10 cellular contexts compared by ENCODE assay signal in genomic region chr19:48745208-48745995, GRCh38. TPM values are rescaled to one million over a fixed set of nuclear protein-coding genes. Genes with fewer than 3 reads are reported as not detected.
DNase-seq lines count a peak whose midpoint lies in the region; FAIRE-seq and TF ChIP-seq lines count a peak whose summit lies in the region.
"Had no signal": no experiment of that assay in that cellular context is flagged by ENCODE, and none has a peak within 500 bp of the region (broad histone marks: within the 10 kb centered on the region; RNA-seq: fewer than 3 reads in every experiment).

No MANE protein-coding gene starts in this region.

- WGBS in mesenchymal stem cell: 73% methylated on average over 32 of the region's 33 CpGs
- 33 to 45% (median 37%) methylated on average over 33 of the region's 33 CpGs for WGBS in spleen, 5 donors

- H4K91ac ChIP-seq in mesenchymal stem cell (ENCODE audit: low read length): no peak overlapping the region

- H3K4me1 ChIP-seq in mesenchymal stem cell (ENCODE audit: control insufficient read depth, insufficient read depth, low read depth, low read length) (peaks cover 9% of the 10 kb centered on the region), spleen (peaks cover 0 to 77% (median 33%) of the 10 kb centered on the region in 6 donors)

- no peak overlapping the region for H3K23ac ChIP-seq in mesenchymal stem cell (ENCODE audit: low read length in 2 of 2)

- no peak overlapping the region for H3K4ac ChIP-seq in mesenchymal stem cell (ENCODE audit: low read depth in 1 of 2, low read length in 2 of 2)

- DNase-seq in NCI-H1105 treated with DMSO at 0.1 percent for 48 hours (lab: John Stamatoyannopoulos, UW) (peak; percentile 57), NCI-H1105 (lab: John Stamatoyannopoulos, UW) (no peak), NCI-H1694 (lab: John Stamatoyannopoulos, UW) (peak; percentile 84), T-helper 9 cell (peak; percentile 38), cerebellum (ENCODE audit: low spot score) (peak; percentile 89), mesenchymal stem cell (peak; percentile 67), urothelium cell line (ENCODE audit: low spot score) (peak; percentile 66), spleen (no peak)

- no peak for TF ChIP-seq POLR2A in spleen (IDR thresholded peaks at IDR 0.05)

- no peak overlapping the region for H3K14ac ChIP-seq in mesenchymal stem cell (ENCODE audit: low read length in 2 of 2)

- H3K27ac ChIP-seq in mesenchymal stem cell (ENCODE audit: low read length, poor library complexity, severe bottlenecking) (no peak overlapping the region), spleen (peak overlapping the region in 2 of 8 donors; percentile 35 to 46)

- no peak overlapping the region for H3K4me2 ChIP-seq in mesenchymal stem cell (ENCODE audit: low read length, poor library complexity, severe bottlenecking)

- H3K4me3 ChIP-seq in mesenchymal stem cell (ENCODE audit: insufficient read depth in 1 of 2, low read depth in 1 of 2, low read length in 2 of 2) (no peak overlapping the region), spleen (peak overlapping the region in 1 of 8 donors; percentile 13)

- FAIRE-seq in urothelium cell line (lab: Jason Lieb, UNC): no peak
- FAIRE-seq: A204.1 had no signal

- H4K8ac ChIP-seq in mesenchymal stem cell (ENCODE audit: low read length): no peak overlapping the region

- no peak overlapping the region for H3K9ac ChIP-seq in mesenchymal stem cell (ENCODE audit: low read length)

- intact Hi-C loops in spleen (cut with DNase I; ENCODE audit: low total_unique reads): no loop called here

- no peak overlapping the region for H3K18ac ChIP-seq in mesenchymal stem cell (ENCODE audit: low read depth in 1 of 2, low read length in 2 of 2)

- no peak overlapping the region for H2BK120ac ChIP-seq in mesenchymal stem cell (ENCODE audit: low read depth, low read length)

- H2BK12ac ChIP-seq in mesenchymal stem cell (ENCODE audit: low read length in 2 of 2): no peak overlapping the region

- TF ChIP-seq CTCF in spleen (IDR thresholded peaks at IDR 0.05 in 8 of 11, conservative IDR thresholded peaks at IDR 0.05 in 3 of 11): no peak

- H3K27me3 ChIP-seq in mesenchymal stem cell (ENCODE audit: control insufficient read depth in 1 of 2, insufficient read depth in 1 of 2, low read length in 2 of 2) (peaks cover 4 to 39% of the 10 kb centered on the region in 2 experiments), spleen (replicated peaks in 1 of 7) (peaks cover 0 to 36% (median 6%) of the 10 kb centered on the region in 7 donors)

- no peaks in the 10 kb centered on the region for H3K36me3 ChIP-seq in mesenchymal stem cell (ENCODE audit: control insufficient read depth in 1 of 2, insufficient read depth in 2 of 2, low read depth in 1 of 2, low read length in 2 of 2)
- peaks cover 0 to 16% (median 0%) of the 10 kb centered on the region in 6 donors for H3K36me3 ChIP-seq in spleen

- no peak overlapping the region for H2BK5ac ChIP-seq in mesenchymal stem cell (ENCODE audit: low read depth, low read length, poor library complexity, severe bottlenecking)

- no peak overlapping the region for H2BK15ac ChIP-seq in mesenchymal stem cell (ENCODE audit: low read depth, poor library complexity, severe bottlenecking)

- no peaks in the 10 kb centered on the region for H3K79me1 ChIP-seq in mesenchymal stem cell (replicated peaks; ENCODE audit: low read length, poor library complexity, severe bottlenecking)

- H3K9me3 ChIP-seq in mesenchymal stem cell (ENCODE audit: control insufficient read depth, low read length): no peaks in the 10 kb centered on the region
- H3K9me3 ChIP-seq in spleen: peaks cover 0 to 7% (median 0%) of the 10 kb centered on the region in 8 donors

- no peak overlapping the region for H2AFZ ChIP-seq in mesenchymal stem cell (ENCODE audit: low read depth, low read length)

- no peak overlapping the region for H2AK5ac ChIP-seq in mesenchymal stem cell (ENCODE audit: low read length, severe bottlenecking)

RNA-seq across cellular contexts. Expression of gene IZUMO1, which starts 1.3 kb away (rescaled TPM):
- 0.27 TPM for total RNA-seq in cerebellum
- polyA plus RNA-seq in mesenchymal stem cell (2013, experiment 1 of 2): not detected
- not detected for polyA plus RNA-seq in mesenchymal stem cell (2013, experiment 2 of 2)
- total RNA-seq in spleen: 1 to 10 TPM in 5 of 7 donors, under 1 TPM in 1, not detected in 1; 0.84 to 5.3 (median 1.8) TPM
- 1 to 10 TPM in 1 of 3 donors, under 1 TPM in 2; 0.26 to 1.0 (median 0.50) TPM for polyA plus RNA-seq in spleen

RNA-seq across cellular contexts. Expression of gene RASIP1, which starts 5.0 kb away (rescaled TPM):
- total RNA-seq in cerebellum (4.7 TPM), spleen (10 to 100 TPM; 30.3 to 78.1 (median 39.8) TPM)
- polyA plus RNA-seq in mesenchymal stem cell (2013, experiment 1 of 2): 0.98 TPM
- 1.00 TPM for polyA plus RNA-seq in mesenchymal stem cell (2013, experiment 2 of 2)
- polyA plus RNA-seq in spleen: 10 to 100 TPM; 15.1 to 62.8 (median 42.1) TPM

RNA-seq across cellular contexts. Expression of gene FUT1, which starts 7.0 kb away (rescaled TPM):
- total RNA-seq in cerebellum: 7.4 TPM
- 0.12 TPM for polyA plus RNA-seq in mesenchymal stem cell (2013, experiment 1 of 2)
- 0.10 TPM for polyA plus RNA-seq in mesenchymal stem cell (2013, experiment 2 of 2)
- total RNA-seq in spleen: 10 to 100 TPM in 4 of 7 donors, 1 to 10 TPM in 3; 5.6 to 22.9 (median 10.0) TPM
- 1 to 10 TPM; 1.0 to 6.5 (median 2.7) TPM for polyA plus RNA-seq in spleen

RNA-seq across cellular contexts. Expression of gene FGF21, which starts 9.9 kb away (rescaled TPM):
- total RNA-seq in cerebellum (not detected), spleen (not detected)
- polyA plus RNA-seq in mesenchymal stem cell (2013, experiment 1 of 2): not detected
- not detected for polyA plus RNA-seq in mesenchymal stem cell (2013, experiment 2 of 2)
- polyA plus RNA-seq in spleen: not detected
- total RNA-seq: pulmonary artery endothelial cell had no signal

RNA-seq across cellular contexts. Expression of gene MAMSTR, which starts 25.9 kb away (rescaled TPM):
- total RNA-seq in cerebellum: 1.1 TPM
- polyA plus RNA-seq in mesenchymal stem cell (2013, experiment 1 of 2): 1.3 TPM
- polyA plus RNA-seq in mesenchymal stem cell (2013, experiment 2 of 2): 0.99 TPM
- 10 to 100 TPM in 1 of 7 donors, 1 to 10 TPM in 6; 3.1 to 10.3 (median 4.0) TPM for total RNA-seq in spleen
- 10 to 100 TPM in 1 of 3 donors, 1 to 10 TPM in 1, under 1 TPM in 1; 0.93 to 10.7 (median 3.6) TPM for polyA plus RNA-seq in spleen

Comparison
In these comparisons a context has a peak if more than half of its experiments do, and no peak if none do; other contexts are left out.
1. DNase-seq: peak in NCI-H1105 treated with DMSO at 0.1 percent for 48 hours (single experiment), NCI-H1694 (single experiment), T-helper 9 cell (single experiment), cerebellum (single experiment), mesenchymal stem cell (single experiment) and urothelium cell line (single experiment); none in NCI-H1105 (single experiment) and spleen (single experiment).